Comparison of ENCODE assay signal across 20 cellular contexts in the genomic region with DNA sequence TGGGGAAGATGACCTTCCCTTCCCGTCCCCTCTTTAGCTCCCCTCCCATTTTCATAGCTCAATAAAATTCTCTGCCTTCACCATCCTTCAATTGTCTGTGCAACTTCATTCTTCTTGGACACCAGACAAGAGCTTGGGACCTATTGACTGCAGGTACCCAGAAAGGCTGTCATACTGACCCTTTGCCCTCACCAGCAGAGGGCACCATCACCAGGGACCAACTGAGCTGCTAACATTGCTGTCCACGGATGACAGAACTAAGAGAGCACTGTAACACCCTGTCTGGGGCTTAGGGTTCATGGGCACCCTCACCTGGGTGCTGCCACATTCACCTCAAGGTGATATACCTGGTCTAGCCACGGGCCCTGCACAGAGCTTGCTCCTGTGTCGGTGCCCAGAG.
DNase-seq lines count a peak whose midpoint lies in the region; ATAC-seq, FAIRE-seq and TF ChIP-seq lines count a peak whose summit lies in the region.
"Had no signal": no experiment of that assay in that cellular context is flagged by ENCODE, and none has a peak within 500 bp of the region (broad histone marks: within the 10 kb centered on the region; RNA-seq: fewer than 3 reads in every experiment).

No MANE protein-coding gene starts in this region.

- no peak overlapping the region for H3K27ac Mint-ChIP-seq in activated CD4-positive, alpha-beta T cell treated with anti-CD3 and anti-CD28 coated beads for 36 hours
- H3K27ac Mint-ChIP-seq: stimulated activated memory B cell treated with anti-CD40 and anti-IgM and Interleukin-4, amounts not matched to agents 10 μg/mL and 1 μg/mL and 100 μg/mL, for 72 hours; type B pancreatic cell had no signal

- in situ Hi-C loops in GM12878 (cut with MboI) = no loop called here

- TF ChIP-seq RAD21 in GM12878 (IDR thresholded peaks at IDR 0.05; ENCODE audit: insufficient read depth, low read depth, low read length) = no peak

- H3K4me2 ChIP-seq in MM.1S (ENCODE audit: low read depth, low read length) (no peak overlapping the region), GM12878 (ENCODE audit: control insufficient read depth, insufficient read depth) (no peak overlapping the region), smooth muscle cell (no peak overlapping the region)
- H3K4me2 ChIP-seq: hepatocyte had no signal

- no peaks in the 10 kb centered on the region for H3K36me3 ChIP-seq in MM.1S (replicated peaks; ENCODE audit: insufficient read depth, low read length)
- H3K36me3 ChIP-seq in GM12878 (ENCODE audit: control insufficient read depth in 2 of 2, insufficient read depth in 2 of 2, low read length in 1 of 2) = no peaks in the 10 kb centered on the region
- no peaks in the 10 kb centered on the region for H3K36me3 ChIP-seq in psoas muscle (ENCODE audit: insufficient read depth in 1 of 2, low read depth in 1 of 2)
- no peaks in the 10 kb centered on the region for H3K36me3 ChIP-seq in gastroesophageal sphincter
- H3K36me3 ChIP-seq in smooth muscle cell (ENCODE audit: low read depth) = no peaks in the 10 kb centered on the region
- H3K36me3 ChIP-seq: ascending aorta, ovary had no signal

- no TSS peak for BruUV-seq in GM12878 (replicated peaks; lab: Mats Ljungman, UMichigan)

- TF ChIP-seq EP300 in GM12878 (IDR thresholded peaks at IDR 0.05; ENCODE audit: borderline replicate concordance in 1 of 2, control insufficient read depth in 1 of 2, low read depth in 2 of 2, low read length in 2 of 2) (no peak), gastroesophageal sphincter (IDR thresholded peaks at IDR 0.05) (no peak)

- no peaks in the 10 kb centered on the region for H3K27me3 Mint-ChIP-seq in activated CD4-positive, alpha-beta T cell treated with anti-CD3 and anti-CD28 coated beads for 36 hours
- H3K27me3 Mint-ChIP-seq: stimulated activated memory B cell treated with anti-CD40 and anti-IgM and Interleukin-4, amounts not matched to agents 10 μg/mL and 1 μg/mL and 100 μg/mL, for 72 hours; type B pancreatic cell had no signal

- H3K27me3 ChIP-seq in MM.1S (replicated peaks; ENCODE audit: insufficient read depth, low read length) = no peaks in the 10 kb centered on the region
- H3K27me3 ChIP-seq in GM12878 (replicated peaks in 1 of 2; ENCODE audit: control insufficient read depth in 2 of 2, insufficient read depth in 2 of 2, low read length in 1 of 2) = no peaks in the 10 kb centered on the region
- H3K27me3 ChIP-seq in psoas muscle (ENCODE audit: insufficient read depth in 3 of 3, low read length in 2 of 3) = no peaks in the 10 kb centered on the region
- H3K27me3 ChIP-seq in gastroesophageal sphincter = no peaks in the 10 kb centered on the region
- no peaks in the 10 kb centered on the region for H3K27me3 ChIP-seq in smooth muscle cell (ENCODE audit: low read depth)
- H3K27me3 ChIP-seq: ascending aorta, hepatocyte, ovary had no signal

- intact Hi-C loops in activated CD4-positive, alpha-beta T cell treated with anti-CD3 and anti-CD28 coated beads for 36 hours (cut with DNase I, micrococcal nuclease) = no loop called here
- intact Hi-C loops in GM12878 (cut with micrococcal nuclease; ENCODE audit: unreplicated experiment) (loop anchor here (2.0 kb wide), 1 partner anchor 415 kb away; no protein-coding TSS in a partner anchor), psoas muscle (cut with DNase I) (no loop called here)

- CTCF ChIA-PET in activated CD4-positive, alpha-beta T cell treated with anti-CD3 and anti-CD28 coated beads for 36 hours (lab: Charles Lee) = interaction anchor here (0.6 kb wide), 1 partner anchor 71 kb away, joined by 4 read pairs; no protein-coding TSS in a partner anchor
- CTCF ChIA-PET in GM12878 (lab: Yijun Ruan, JAX) = interaction anchor here (0.6 to 1.5 kb wide), 12 partner anchors 19 to 415 kb away, joined by 3 to 9 read pairs (median 4); no protein-coding TSS in a partner anchor

- RAD21 ChIA-PET in GM12878 (lab: Charles Lee; ENCODE audit: unreplicated experiment) = interaction anchor here (1.0 kb wide), 1 partner anchor 415 kb away, joined by 7 read pairs; no protein-coding TSS in a partner anchor

- 14% methylated on average over 4 of the region's 4 CpGs for WGBS in GM12878 (ENCODE audit: insufficient coverage, insufficient replicate concordance, low lambda C conversion rate, missing lambda C conversion rate)
- WGBS in psoas muscle, 3 donors = 76 to 80% (median 78%) methylated on average over 4 of the region's 4 CpGs
- WGBS in gastroesophageal sphincter (ENCODE audit: low coverage in 1 of 2), 2 donors = 83 to 100% methylated on average over 1 of the region's 4 CpGs
- WGBS in smooth muscle cell (ENCODE audit: low lambda C conversion rate) = 66% methylated on average over 4 of the region's 4 CpGs

- ATAC-seq in activated CD4-positive, alpha-beta T cell treated with anti-CD3 and anti-CD28 coated beads for 36 hours = no peak
- ATAC-seq in GM12878 (peak; percentile 81), psoas muscle (no peak), gastroesophageal sphincter (no peak), GM21619 (IDR thresholded peaks at IDR 0.05; ENCODE audit: unreplicated experiment) (no peak)
- ATAC-seq: stimulated activated memory B cell treated with anti-CD40 and anti-IgM and Interleukin-4, amounts not matched to agents 10 μg/mL and 1 μg/mL and 100 μg/mL, for 72 hours had no signal

- H2AFZ ChIP-seq in MM.1S (ENCODE audit: low read length) = no peak overlapping the region
- no peak overlapping the region for H2AFZ ChIP-seq in GM12878 (ENCODE audit: control insufficient read depth, low read depth, low read length)
- no peak overlapping the region for H2AFZ ChIP-seq in smooth muscle cell (ENCODE audit: low read depth)
- H2AFZ ChIP-seq: hepatocyte had no signal

- DNase-seq in activated CD4-positive, alpha-beta T cell treated with anti-CD3 and anti-CD28 coated beads for 36 hours = peak; percentile 3
- no peak for DNase-seq in activated CD4-positive, alpha-beta T cell treated with anti-CD3 and anti-CD28 coated beads for 4 hours
- DNase-seq in MM.1S = peak; percentile 7
- no peak for DNase-seq in GM12878 (ENCODE audit: low read depth, low spot score)
- no peak for DNase-seq in psoas muscle
- no peak for DNase-seq in smooth muscle cell (lab: John Stamatoyannopoulos, UW; ENCODE audit: unreplicated experiment)
- DNase-seq: ACHN; activated naive CD4-positive, alpha-beta T cell; cortex of kidney; NCI-H2029 treated with DMSO at 0.1 percent for 48 hours; NCI-H524; ovary had no signal

- H4K20me1 ChIP-seq in MM.1S (ENCODE audit: insufficient read depth, low read length) = no peaks in the 10 kb centered on the region
- no peaks in the 10 kb centered on the region for H4K20me1 ChIP-seq in GM12878 (ENCODE audit: control insufficient read depth, insufficient read depth)
- no peaks in the 10 kb centered on the region for H4K20me1 ChIP-seq in smooth muscle cell (ENCODE audit: low read depth)

- peaks cover 7% of the 10 kb centered on the region for H3K9me3 Mint-ChIP-seq in activated CD4-positive, alpha-beta T cell treated with anti-CD3 and anti-CD28 coated beads for 36 hours (ENCODE audit: low read depth)
- H3K9me3 Mint-ChIP-seq: stimulated activated memory B cell treated with anti-CD40 and anti-IgM and Interleukin-4, amounts not matched to agents 10 μg/mL and 1 μg/mL and 100 μg/mL, for 72 hours had no signal

- H3K79me2 ChIP-seq in MM.1S (ENCODE audit: low read length) (no peaks in the 10 kb centered on the region), GM12878 (ENCODE audit: control insufficient read depth, insufficient read depth, low read length) (no peaks in the 10 kb centered on the region), smooth muscle cell (ENCODE audit: low read depth) (no peaks in the 10 kb centered on the region)
- H3K79me2 ChIP-seq: hepatocyte had no signal

- POLR2A ChIA-PET in activated CD4-positive, alpha-beta T cell treated with anti-CD3 and anti-CD28 coated beads for 36 hours (lab: Charles Lee) = no interaction called here
- POLR2A ChIA-PET in GM12878 (lab: Charles Lee) = no interaction called here

- H3K4me1 ChIP-seq in MM.1S (ENCODE audit: low read length) (no peaks in the 10 kb centered on the region), GM12878 (ENCODE audit: control insufficient read depth, insufficient read depth, low read length) (no peaks in the 10 kb centered on the region), psoas muscle (no peaks in the 10 kb centered on the region), gastroesophageal sphincter (no peaks in the 10 kb centered on the region), smooth muscle cell (ENCODE audit: low read depth) (no peaks in the 10 kb centered on the region)
- H3K4me1 ChIP-seq: ascending aorta had no signal

- SMC1A ChIA-PET in GM12878 (lab: Charles Lee; ENCODE audit: uncharacterized antibody, unreplicated experiment) = no interaction called here

- no peaks in the 10 kb centered on the region for H3K9me2 ChIP-seq in MM.1S (replicated peaks; ENCODE audit: insufficient read depth, low read length)

- H3K27ac ChIP-seq in MM.1S (ENCODE audit: low read length) = no peak overlapping the region
- H3K27ac ChIP-seq in GM12878 (ENCODE audit: control insufficient read depth, insufficient read depth) = no peak overlapping the region
- no peak overlapping the region for H3K27ac ChIP-seq in psoas muscle
- no peak overlapping the region for H3K27ac ChIP-seq in gastroesophageal sphincter
- no peak overlapping the region for H3K27ac ChIP-seq in smooth muscle cell (ENCODE audit: low read depth)
- H3K27ac ChIP-seq: ascending aorta, hepatocyte, ovary had no signal

- H3K4me1 Mint-ChIP-seq in activated CD4-positive, alpha-beta T cell treated with anti-CD3 and anti-CD28 coated beads for 36 hours = no peaks in the 10 kb centered on the region
- H3K4me1 Mint-ChIP-seq: stimulated activated memory B cell treated with anti-CD40 and anti-IgM and Interleukin-4, amounts not matched to agents 10 μg/mL and 1 μg/mL and 100 μg/mL, for 72 hours had no signal

- TF ChIP-seq POLR2A in GM12878 (IDR thresholded peaks at IDR 0.05; ENCODE audit: low read depth, low read length) (no peak), gastroesophageal sphincter (IDR thresholded peaks at IDR 0.05) (no peak)

- H3K4me3 Mint-ChIP-seq in activated CD4-positive, alpha-beta T cell treated with anti-CD3 and anti-CD28 coated beads for 36 hours = no peak overlapping the region
- H3K4me3 Mint-ChIP-seq: stimulated activated memory B cell treated with anti-CD40 and anti-IgM and Interleukin-4, amounts not matched to agents 10 μg/mL and 1 μg/mL and 100 μg/mL, for 72 hours; type B pancreatic cell had no signal

- H3K9me3 ChIP-seq in MM.1S (replicated peaks; ENCODE audit: insufficient read depth, low read length) (no peaks in the 10 kb centered on the region), GM12878 (replicated peaks; ENCODE audit: control insufficient read depth, insufficient read depth, low read length) (no peaks in the 10 kb centered on the region), psoas muscle (no peaks in the 10 kb centered on the region), gastroesophageal sphincter (no peaks in the 10 kb centered on the region), smooth muscle cell (replicated peaks; ENCODE audit: low read depth) (no peaks in the 10 kb centered on the region)
- H3K9me3 ChIP-seq: ascending aorta, ovary had no signal

- H3K4me3 ChIP-seq in MM.1S (ENCODE audit: low read length) (no peak overlapping the region), GM12878 (no peak overlapping the region), psoas muscle (no peak overlapping the region), gastroesophageal sphincter (no peak overlapping the region), smooth muscle cell (no peak overlapping the region)
- H3K4me3 ChIP-seq: ascending aorta, hepatocyte, ovary had no signal

- no peak overlapping the region for H3K9ac ChIP-seq in MM.1S (ENCODE audit: low read length)
- no peak overlapping the region for H3K9ac ChIP-seq in GM12878 (ENCODE audit: control insufficient read depth, insufficient read depth, low read length)
- H3K9ac ChIP-seq in smooth muscle cell (ENCODE audit: low read depth) = no peak overlapping the region

- no peaks in the 10 kb centered on the region for H3K36me3 Mint-ChIP-seq in activated CD4-positive, alpha-beta T cell treated with anti-CD3 and anti-CD28 coated beads for 36 hours (ENCODE audit: low read depth)
- H3K36me3 Mint-ChIP-seq: stimulated activated memory B cell treated with anti-CD40 and anti-IgM and Interleukin-4, amounts not matched to agents 10 μg/mL and 1 μg/mL and 100 μg/mL, for 72 hours; type B pancreatic cell had no signal

- peak; percentile 31 for TF ChIP-seq CTCF in MM.1S (IDR thresholded peaks at IDR 0.05; ENCODE audit: low read length)
- TF ChIP-seq CTCF in GM12878 (IDR thresholded peaks at IDR 0.05 in 2 of 3, conservative IDR thresholded peaks at IDR 0.05 in 1 of 3; ENCODE audit: control insufficient read depth in 2 of 3, extremely low read depth in 1 of 3, insufficient read depth in 1 of 3, low read depth in 3 of 3, low read length in 3 of 3) = peak; percentile 14 to 52 (median 21); a peak in 3 of 6 replicates
- TF ChIP-seq CTCF in psoas muscle (IDR thresholded peaks at IDR 0.05) = peak; percentile 11
- no peak for TF ChIP-seq CTCF in gastroesophageal sphincter (IDR thresholded peaks at IDR 0.05)
- no peak for TF ChIP-seq CTCF in smooth muscle cell (IDR thresholded peaks at IDR 0.05; ENCODE audit: borderline replicate concordance, insufficient read depth, poor library complexity, severe bottlenecking)

- no peak for FAIRE-seq in GM12878 (lab: Jason Lieb, UNC)
- FAIRE-seq: G401.6, RCC 7860 had no signal

- no peaks in the 10 kb centered on the region for H3F3A ChIP-seq in MM.1S (ENCODE audit: insufficient read depth, low read length)
- H3F3A ChIP-seq in smooth muscle cell (ENCODE audit: low read depth) = no peaks in the 10 kb centered on the region

Comparison
In these comparisons a context has a peak if more than half of its experiments do, and no peak if none do; other contexts are left out.
1. DNase-seq: peak in activated CD4-positive, alpha-beta T cell treated with anti-CD3 and anti-CD28 coated beads for 36 hours (single experiment) and MM.1S (single experiment); none in activated CD4-positive, alpha-beta T cell treated with anti-CD3 and anti-CD28 coated beads for 4 hours (0 of 2), GM12878 (single experiment), psoas muscle (0 of 2) and smooth muscle cell (single experiment).
2. CTCF ChIP-seq: peak in MM.1S (single experiment), GM12878 (3 of 3) and psoas muscle (single experiment); none in gastroesophageal sphincter (0 of 4) and smooth muscle cell (single experiment).